1 cellular context compared by ENCODE assay signal in genomic region chr12:57694459-57695019, GRCh38.
TF ChIP-seq lines count a peak whose summit lies in the region.

No MANE protein-coding gene starts in this region.

TF ChIP-seq in GM12878, 131 proteins besides CTCF, POLR2A, EP300 and RAD21:
- TF ChIP-seq KAT2A (conservative IDR thresholded peaks at IDR 0.05; ENCODE audit: control insufficient read depth, low read depth, low read length) (no peak), GATAD2B (conservative IDR thresholded peaks at IDR 0.05; ENCODE audit: low read depth) (0 out of 2 replicates have a peak, but pooled peaks have one; percentile 7)
TF ChIP-seq in GM12878: peak in this region for 1.
